Comparison of ENCODE assay signal across 33 cellular contexts in genomic region chr3:8764528-8764927, GRCh38. TPM values are rescaled to one million over a fixed set of nuclear protein-coding genes. Genes with fewer than 3 reads are reported as not detected.
"Had no signal": no experiment of that assay in that cellular context is flagged by ENCODE, and none has a peak within 500 bp of the region (broad histone marks: within the 10 kb centered on the region; RNA-seq: fewer than 3 reads in every experiment).

No MANE protein-coding gene starts in this region.

- H3K27ac Mint-ChIP-seq: activated naive CD8-positive, alpha-beta T cell treated with anti-CD3 and anti-CD28 coated beads, Interleukin-2, amount 50 U/mL, for 24 hours; activated T-cell treated with anti-CD3 and anti-CD28 coated beads, Interleukin-2, amount 50 U/mL, for 24 hours; effector memory CD8-positive, alpha-beta T cell; immature natural killer cell; naive thymus-derived CD8-positive, alpha-beta T cell; T-helper 17 cell had no signal

- H3K9me3 Mint-ChIP-seq: activated naive CD8-positive, alpha-beta T cell treated with anti-CD3 and anti-CD28 coated beads, Interleukin-2, amount 50 U/mL, for 24 hours; activated T-cell treated with anti-CD3 and anti-CD28 coated beads, Interleukin-2, amount 50 U/mL, for 24 hours; central memory CD8-positive, alpha-beta T cell; effector memory CD8-positive, alpha-beta T cell; naive thymus-derived CD8-positive, alpha-beta T cell; neural crest cell had no signal

- H3K27me3 ChIP-seq: testis had no signal

- DNase-seq: activated CD4-positive, alpha-beta T cell treated with anti-CD3 and anti-CD28 coated beads for 48 hours; activated CD4-positive, alpha-beta T cell treated with anti-CD3 and anti-CD28 coated beads, Interleukin-2, amount 50 U/mL, for 48 hours; activated CD8-positive, alpha-beta memory T cell treated with anti-CD3 and anti-CD28 coated beads, Interleukin-2, amount 50 U/mL, for 48 hours; activated gamma-delta T cell; activated naive CD4-positive, alpha-beta T cell treated with anti-CD3 and anti-CD28 coated beads, Interleukin-2, amount 50 U/mL, for 16 hours; activated naive CD8-positive, alpha-beta T cell treated with anti-CD3 and anti-CD28 coated beads, Interleukin-2, amount 50 U/mL, for 24 hours; activated T-cell treated with anti-CD3 and anti-CD28 coated beads, Interleukin-2, amount 50 U/mL, for 24 hours; amygdala; dermis blood vessel endothelial cell; effector memory CD8-positive, alpha-beta T cell; foreskin fibroblast; heart left ventricle; hypothalamus; immature natural killer cell; lower lobe of right lung; mesenchymal stem cell; naive thymus-derived CD8-positive, alpha-beta T cell; nucleus accumbens; right cardiac atrium; spleen; stimulated activated naive CD8-positive, alpha-beta T cell treated with anti-CD3 and anti-CD28 coated beads, Interleukin-15, Interleukin-2, amounts not matched to agents 100 U/mL and 50 U/mL, for 24 hours; T-helper 17 cell; T1000; testis; trophoblast cell; WERI-Rb-1 had no signal

- ATAC-seq: activated CD4-positive, CD25-positive, alpha-beta regulatory T cell treated with anti-CD3 and anti-CD28 coated beads, Interleukin-2, amount 50 U/mL, for 24 hours; activated naive CD8-positive, alpha-beta T cell treated with anti-CD3 and anti-CD28 coated beads, Interleukin-2, amount 50 U/mL, for 24 hours; effector memory CD8-positive, alpha-beta T cell; heart left ventricle; left lobe of liver; lower lobe of right lung; naive thymus-derived CD8-positive, alpha-beta T cell; right cardiac atrium; stimulated activated naive CD8-positive, alpha-beta T cell treated with anti-CD3 and anti-CD28 coated beads, Interleukin-15, Interleukin-2, amounts not matched to agents 100 U/mL and 50 U/mL, for 24 hours; T-helper 17 cell had no signal

- H3K36me3 ChIP-seq: heart left ventricle, lower lobe of right lung, spleen, WERI-Rb-1 had no signal

- H3K9me3 ChIP-seq: heart left ventricle, lower lobe of right lung, spleen, testis had no signal

- H3K4me3 Mint-ChIP-seq: activated naive CD8-positive, alpha-beta T cell treated with anti-CD3 and anti-CD28 coated beads, Interleukin-2, amount 50 U/mL, for 24 hours; activated T-cell treated with anti-CD3 and anti-CD28 coated beads, Interleukin-2, amount 50 U/mL, for 24 hours; central memory CD8-positive, alpha-beta T cell; effector memory CD8-positive, alpha-beta T cell; immature natural killer cell; naive thymus-derived CD8-positive, alpha-beta T cell; neural crest cell; T-helper 17 cell had no signal

- H3K36me3 Mint-ChIP-seq: immature natural killer cell; naive thymus-derived CD8-positive, alpha-beta T cell had no signal

- H3K4me3 ChIP-seq: heart left ventricle, lower lobe of right lung, spleen, testis had no signal

- H3K27ac ChIP-seq: heart left ventricle, lower lobe of right lung, spleen, testis, WERI-Rb-1 had no signal

RNA-seq across cellular contexts. Expression of gene OXTR, which starts 4.9 kb away (rescaled TPM):
- polyA plus RNA-seq: naive thymus-derived CD8-positive, alpha-beta T cell had no signal

RNA-seq across cellular contexts. Expression of gene CAV3, which starts 30.9 kb away (rescaled TPM):
- total RNA-seq: bronchial epithelial cell; dermis blood vessel endothelial cell; endothelial cell of umbilical vein; kidney epithelial cell; left lobe of liver; lower lobe of right lung; naive thymus-derived CD8-positive, alpha-beta T cell; neural crest cell; spleen; T-helper 17 cell; testis had no signal
- polyA plus RNA-seq: endothelial cell of umbilical vein; immature natural killer cell; naive thymus-derived CD8-positive, alpha-beta T cell had no signal
